19 cellular contexts compared by ENCODE assay signal in genomic region chrX:15405846-15406245, GRCh38. TPM values are rescaled to one million over a fixed set of nuclear protein-coding genes. Genes with fewer than 3 reads are reported as not detected.
"Had no signal": no experiment of that assay in that cellular context is flagged by ENCODE, and none has a peak within 500 bp of the region (broad histone marks: within the 10 kb centered on the region; RNA-seq: fewer than 3 reads in every experiment).

No MANE protein-coding gene starts in this region.

- H3K27ac ChIP-seq: transverse colon had no signal

- H3K27me3 ChIP-seq: transverse colon had no signal

- DNase-seq: activated CD4-positive, alpha-beta T cell treated with anti-CD3 and anti-CD28 coated beads for 1 hour; activated CD4-positive, alpha-beta T cell treated with anti-CD3 and anti-CD28 coated beads, Interleukin-2, amount 50 U/mL, for 4 hours; activated naive CD4-positive, alpha-beta T cell; activated naive CD8-positive, alpha-beta T cell treated with anti-CD3 and anti-CD28 coated beads, Interleukin-2, amount 10 ng/mL, durations not matched to agents 7 days and 5 days; activated T-cell treated with anti-CD3 and anti-CD28 coated beads for 4 hours; aorta; endodermal cell; erythroblast; glutamatergic neuron; posterior cingulate gyrus; small intestine; stimulated activated CD4-positive, alpha-beta T cell treated with anti-CD3 and anti-CD28 coated beads, Interleukin-4, amount 100 ng/mL, for 24 hours; stimulated activated naive CD4-positive, alpha-beta T cell; T-cell; T1000; transverse colon had no signal

- ATAC-seq: natural killer cell treated with Interleukin-12 subunit alpha and Interleukin-12 subunit beta and Interleukin-15 and Interleukin-18, amount 100 ng/mL, for 72 hours; T-cell had no signal

- H3K4me3 ChIP-seq: breast epithelium, transverse colon had no signal

- H3K9me3 ChIP-seq: breast epithelium, transverse colon had no signal

- H3K36me3 ChIP-seq: breast epithelium, transverse colon had no signal

- H3K4me1 ChIP-seq: breast epithelium, transverse colon had no signal

RNA-seq across cellular contexts. Expression of gene VEGFD, which starts 21.6 kb away (rescaled TPM):
- total RNA-seq: activated naive CD8-positive, alpha-beta T cell treated with anti-CD3 and anti-CD28 coated beads, Interleukin-2, amount 10 ng/mL, durations not matched to agents 7 days and 5 days; kidney epithelial cell; natural killer cell treated with Interleukin-12 subunit alpha and Interleukin-12 subunit beta and Interleukin-15 and Interleukin-18, amount 100 ng/mL, for 72 hours; T-cell had no signal
